1 cellular context compared by ENCODE assay signal in genomic region chr10:78045237-78045636, GRCh38.
TF ChIP-seq lines count a peak whose summit lies in the region.

No MANE protein-coding gene starts in this region.

TF ChIP-seq in HepG2, 621 proteins besides CTCF, POLR2A, EP300 and RAD21:
- TF ChIP-seq PAF1 (CRISPR knock-in tag; IDR thresholded peaks at IDR 0.05) (no peak), IKZF1 (IDR thresholded peaks at IDR 0.05) (no peak), TCF12 (IDR thresholded peaks at IDR 0.05) (no peak), TCF12 (CRISPR knock-in tag; IDR thresholded peaks at IDR 0.05) (no peak), ZNF24 (IDR thresholded peaks at IDR 0.05) (no peak), TOPORS (CRISPR knock-in tag; IDR thresholded peaks at IDR 0.05) (no peak), ZNF615 (CRISPR knock-in tag; IDR thresholded peaks at IDR 0.05; ENCODE audit: borderline replicate concordance) (no peak), NR0B2 (CRISPR knock-in tag; IDR thresholded peaks at IDR 0.05) (no peak), RORA (CRISPR knock-in tag; IDR thresholded peaks at IDR 0.05) (no peak), RNF219 (CRISPR knock-in tag; IDR thresholded peaks at IDR 0.05) (no peak), HNF4G (IDR thresholded peaks at IDR 0.05; ENCODE audit: borderline replicate concordance, low read depth, low read length) (no peak), HNF4G (CRISPR knock-in tag; IDR thresholded peaks at IDR 0.05; ENCODE audit: borderline replicate concordance, low read depth) (no peak), CCDC6 (CRISPR knock-in tag; IDR thresholded peaks at IDR 0.05) (no peak), ZFX (CRISPR knock-in tag; IDR thresholded peaks at IDR 0.05; ENCODE audit: low read depth) (no peak), SIX1 (CRISPR knock-in tag; IDR thresholded peaks at IDR 0.05; ENCODE audit: borderline replicate concordance) (no peak)
